8 cellular contexts compared by ENCODE assay signal in genomic region chr9:111897831-111898144, GRCh38. TPM values are rescaled to one million over a fixed set of nuclear protein-coding genes. Genes with fewer than 3 reads are reported as not detected.
DNase-seq lines count a peak whose midpoint lies in the region; ATAC-seq, FAIRE-seq and TF ChIP-seq lines count a peak whose summit lies in the region.

No MANE protein-coding gene starts in this region.

- 2 to 8% (median 8%) methylated on average over 7 of the region's 7 CpGs for WGBS in small intestine, 3 donors

- peak overlapping the region; percentile 90 to 97 for H3K27ac ChIP-seq in small intestine (ENCODE audit: low read depth in 1 of 2, low read length in 1 of 2)

- H3K4me3 ChIP-seq in fibroblast of mammary gland (ENCODE audit: control insufficient read depth, low read depth, low read length) (peak overlapping the region; percentile 94), small intestine (ENCODE audit: low read depth in 1 of 2, low read length in 2 of 2) (peak overlapping the region; percentile 98 to 99)

- FAIRE-seq in small intestine (lab: Jason Lieb, UNC): no peak

- DNase-seq in NCI-H2227 treated with DMSO at 0.1 percent for 48 hours (lab: John Stamatoyannopoulos, UW): peak; percentile 13
- DNase-seq in NCI-H2227 (lab: John Stamatoyannopoulos, UW; ENCODE audit: unreplicated experiment): no peak
- DNase-seq in OCI-M1 (lab: John Stamatoyannopoulos, UW): peak; percentile 73
- DNase-seq in fibroblast of mammary gland (ENCODE audit: low read depth): peak; percentile 39
- DNase-seq in small intestine: no peak
- DNase-seq in HPDE6-E6E7 (ENCODE audit: extremely low spot score): no peak
- DNase-seq in activated naive CD4-positive, alpha-beta T cell (lab: John Stamatoyannopoulos, UW): no peak

- TF ChIP-seq CTCF in fibroblast of mammary gland (conservative IDR thresholded peaks at IDR 0.05; ENCODE audit: control insufficient read depth, insufficient read depth, low read depth, low read length): no peak

- H3K9me3 ChIP-seq in small intestine (ENCODE audit: control insufficient read depth, low read depth): no peaks in the 10 kb centered on the region

- peak; percentile 30 for ATAC-seq in HG02571 (IDR thresholded peaks at IDR 0.05; ENCODE audit: unreplicated experiment)

- no peaks in the 10 kb centered on the region for H3K36me3 ChIP-seq in small intestine (ENCODE audit: control insufficient read depth in 2 of 2, insufficient read depth in 2 of 2, low read length in 2 of 2)

- no peaks in the 10 kb centered on the region for H3K27me3 ChIP-seq in small intestine (ENCODE audit: control insufficient read depth in 2 of 2, insufficient read depth in 2 of 2, low read length in 2 of 2)

- peaks cover 1 to 13% of the 10 kb centered on the region in 2 donors for H3K4me1 ChIP-seq in small intestine (ENCODE audit: control insufficient read depth in 2 of 2, insufficient read depth in 1 of 2, low read depth in 1 of 2, low read length in 1 of 2)

RNA-seq across cellular contexts. Expression of gene UGCG, which starts 1.2 kb away (rescaled TPM):
- polyA plus RNA-seq in small intestine: 10 to 100 TPM; 11.6 to 23.5 (median 17.3) TPM

Comparison
In these comparisons a context has a peak if more than half of its experiments do, and no peak if none do; other contexts are left out.
1. DNase-seq: peak in NCI-H2227 treated with DMSO at 0.1 percent for 48 hours (single experiment), OCI-M1 (single experiment) and fibroblast of mammary gland (single experiment); none in NCI-H2227 (single experiment), small intestine (single experiment), HPDE6-E6E7 (single experiment) and activated naive CD4-positive, alpha-beta T cell (0 of 4).